In genomic region chr11:10044618-10045017, GRCh38 we compare ENCODE assay signal across 1 cellular context.
TF ChIP-seq lines count a peak whose summit lies in the region.

No MANE protein-coding gene starts in this region.

TF ChIP-seq in HEK293, 187 proteins besides CTCF, POLR2A, EP300 and RAD21 (continued from another document):
- TF ChIP-seq ZNF645 (tag by site-specific recombination; IDR thresholded peaks at IDR 0.05) = no peak
- TF ChIP-seq ZSCAN4 (tag by site-specific recombination; IDR thresholded peaks at IDR 0.05) = no peak
- TF ChIP-seq AEBP2 (tag by site-specific recombination; IDR thresholded peaks at IDR 0.05; ENCODE audit: borderline replicate concordance) = no peak
- TF ChIP-seq ZNF133 (tag by site-specific recombination; IDR thresholded peaks at IDR 0.05) = peak; percentile 81
- TF ChIP-seq ZNF18 (tag by site-specific recombination; IDR thresholded peaks at IDR 0.05) = no peak
- TF ChIP-seq TRIM28 (IDR thresholded peaks at IDR 0.05; ENCODE audit: borderline replicate concordance, low read length) = peak; percentile 100
- no peak for TF ChIP-seq ZNF530 (tag by site-specific recombination; IDR thresholded peaks at IDR 0.05; ENCODE audit: low read depth)
